In genomic region chr5:112716895-112717294, GRCh38 we compare ENCODE assay signal across 8 cellular contexts. TPM values are rescaled to one million over a fixed set of nuclear protein-coding genes. Genes with fewer than 3 reads are reported as not detected.
DNase-seq lines count a peak whose midpoint lies in the region; ATAC-seq and TF ChIP-seq lines count a peak whose summit lies in the region.
"Not testable (repeated sequence)": the region's sequence is repeated elsewhere in the genome, so short reads cannot be mapped to it uniquely, and the experiment has no call there.

No MANE protein-coding gene starts in this region.

- not testable (repeated sequence) for H2AK5ac ChIP-seq in mesendoderm (ENCODE audit: low read length); trophoblast cell (ENCODE audit: low read length)

- not testable (repeated sequence) for H3K4me2 ChIP-seq in mesendoderm (ENCODE audit: low read length); trophoblast cell (ENCODE audit: low read length)

- not testable (repeated sequence) for H3K4me3 ChIP-seq in HEK293 (ENCODE audit: low read depth, low read length); mesendoderm (ENCODE audit: low read length); trophoblast cell (ENCODE audit: low read depth, low read length)
- H3K4me3 ChIP-seq in endodermal cell (ENCODE audit: low read length): peak overlapping the region; percentile 53

- not testable (repeated sequence) for H2BK15ac ChIP-seq in mesendoderm (replicated peaks; ENCODE audit: low read depth)

- H3K27ac Mint-ChIP-seq in WTC11; activated CD4-positive, alpha-beta T cell treated with anti-CD3 and anti-CD28 coated beads, Interleukin-2, amount 10 ng/mL, durations not matched to agents 24 days and 14 days: not testable (repeated sequence)
- H3K27ac Mint-ChIP-seq in endodermal cell: peak overlapping the region; percentile 3
- peak overlapping the region; percentile 18 for H3K27ac Mint-ChIP-seq in memory B cell
- H3K27ac Mint-ChIP-seq in progenitor cell of endocrine pancreas: peak overlapping the region; percentile 73

- H3K4me1 ChIP-seq in HEK293 (ENCODE audit: control insufficient read depth, insufficient read depth, low read length); endodermal cell (ENCODE audit: control insufficient read depth, insufficient read depth, low read length); trophoblast cell (ENCODE audit: control insufficient read depth in 1 of 2, insufficient read depth in 2 of 2, low read length in 2 of 2): not testable (repeated sequence)
- H3K4me1 ChIP-seq in mesendoderm (ENCODE audit: control insufficient read depth, low read depth, low read length): peaks cover 16% of the 10 kb centered on the region

- not testable (repeated sequence) for H3K27me3 Mint-ChIP-seq in WTC11 (ENCODE audit: low read depth); activated CD4-positive, alpha-beta T cell treated with anti-CD3 and anti-CD28 coated beads, Interleukin-2, amount 10 ng/mL, durations not matched to agents 24 days and 14 days; endodermal cell (ENCODE audit: insufficient read depth); memory B cell; progenitor cell of endocrine pancreas

- not testable (repeated sequence) for H4K12ac ChIP-seq in trophoblast cell (ENCODE audit: low read depth, low read length)

- 93% methylated on average over 6 to 7 of the region's 7 CpGs for WGBS in endodermal cell (ENCODE audit: insufficient coverage in 1 of 2, insufficient read length in 1 of 2), 2 experiments
- no CpG with 5 or more reads among the region's 7 CpGs for WGBS in mesendoderm (ENCODE audit: extremely low coverage, insufficient coverage, low lambda C conversion rate)
- WGBS in trophoblast cell (ENCODE audit: extremely low coverage, insufficient coverage, insufficient read length): no CpG with 5 or more reads among the region's 7 CpGs

- peak overlapping the region; percentile 51 for H3K18ac ChIP-seq in mesendoderm (ENCODE audit: low read length)
- H3K18ac ChIP-seq in trophoblast cell (ENCODE audit: low read length): not testable (repeated sequence)

- not testable (repeated sequence) for H3K36me3 ChIP-seq in HEK293 (ENCODE audit: control insufficient read depth in 2 of 2, insufficient read depth in 1 of 2, low read length in 2 of 2); mesendoderm (ENCODE audit: control insufficient read depth, insufficient read depth, low read length); trophoblast cell (ENCODE audit: control insufficient read depth in 1 of 2, insufficient read depth in 2 of 2, low read length in 2 of 2)
- peaks cover 33% of the 10 kb centered on the region for H3K36me3 ChIP-seq in endodermal cell (ENCODE audit: control insufficient read depth, insufficient read depth, low read length)

- not testable (repeated sequence) for H3K36me3 Mint-ChIP-seq in WTC11; activated CD4-positive, alpha-beta T cell treated with anti-CD3 and anti-CD28 coated beads, Interleukin-2, amount 10 ng/mL, durations not matched to agents 24 days and 14 days (ENCODE audit: low read depth); progenitor cell of endocrine pancreas (ENCODE audit: insufficient read depth)
- H3K36me3 Mint-ChIP-seq in endodermal cell (ENCODE audit: low read depth): peaks cover 11% of the 10 kb centered on the region
- peaks cover 12% of the 10 kb centered on the region for H3K36me3 Mint-ChIP-seq in memory B cell

- H2BK120ac ChIP-seq in mesendoderm (ENCODE audit: low read depth, low read length): peak overlapping the region; percentile 82
- not testable (repeated sequence) for H2BK120ac ChIP-seq in trophoblast cell (ENCODE audit: insufficient read depth, low read length, poor library complexity)

- not testable (repeated sequence) for H3K14ac ChIP-seq in trophoblast cell (ENCODE audit: low read length)

- not testable (repeated sequence) for H3K56ac ChIP-seq in mesendoderm (ENCODE audit: low read length)

- POLR2A ChIA-PET in HEK293 (lab: Yijun Ruan, JAX); WTC11 (lab: Charles Lee): not testable (repeated sequence)

- H4K8ac ChIP-seq in mesendoderm (ENCODE audit: low read depth, low read length); trophoblast cell (ENCODE audit: low read depth, low read length): not testable (repeated sequence)

- H4K5ac ChIP-seq in mesendoderm (ENCODE audit: low read length): not testable (repeated sequence)

- not testable (repeated sequence) for DNase-seq in WTC11 (ENCODE audit: low spot score); endodermal cell; memory B cell (ENCODE audit: low spot score in 2 of 2); mesendoderm; progenitor cell of endocrine pancreas (ENCODE audit: low spot score, unreplicated experiment)
- DNase-seq in activated CD4-positive, alpha-beta T cell treated with anti-CD3 and anti-CD28 coated beads, Interleukin-2, amount 10 ng/mL, durations not matched to agents 24 days and 14 days: peak; percentile 45
- peak in 1 of 2 donors; percentile 34 for DNase-seq in trophoblast cell

- TF ChIP-seq CTCF in HEK293 (tag by site-specific recombination; IDR thresholded peaks at IDR 0.05); WTC11 (IDR thresholded peaks at IDR 0.05); endodermal cell (conservative IDR thresholded peaks at IDR 0.05); progenitor cell of endocrine pancreas (IDR thresholded peaks at IDR 0.05; ENCODE audit: unreplicated experiment): not testable (repeated sequence)

- H3K4me3 Mint-ChIP-seq in WTC11; activated CD4-positive, alpha-beta T cell treated with anti-CD3 and anti-CD28 coated beads, Interleukin-2, amount 10 ng/mL, durations not matched to agents 24 days and 14 days; endodermal cell; memory B cell; progenitor cell of endocrine pancreas (ENCODE audit: low read depth): not testable (repeated sequence)

- H3K27me3 ChIP-seq in endodermal cell (ENCODE audit: control insufficient read depth, insufficient read depth, low read length, poor library complexity, severe bottlenecking); mesendoderm (ENCODE audit: insufficient read depth, low read length, poor library complexity); trophoblast cell (ENCODE audit: insufficient read depth, low read length): not testable (repeated sequence)

- CTCF ChIA-PET in HEK293 (lab: Yijun Ruan, JAX): interaction anchor here (1.9 kb wide), 1 partner anchor 25 kb away, joined by 5 read pairs; no protein-coding TSS in a partner anchor
- CTCF ChIA-PET in WTC11 (lab: Charles Lee): interaction anchor here (0.9 to 1.0 kb wide), 2 partner anchors 25 to 32 kb away, joined by 3 read pairs; no protein-coding TSS in a partner anchor

- not testable (repeated sequence) for H3K9ac ChIP-seq in endodermal cell (ENCODE audit: extremely low read depth, low read length, poor library complexity, severe bottlenecking); mesendoderm (ENCODE audit: low read length); trophoblast cell (ENCODE audit: low read length)

- H3K9me3 ChIP-seq in HEK293 (ENCODE audit: control insufficient read depth, insufficient read depth, low read depth, low read length); endodermal cell (ENCODE audit: control insufficient read depth, low read length); trophoblast cell (ENCODE audit: insufficient read depth, low read depth, low read length): not testable (repeated sequence)

- not testable (repeated sequence) for H3K27ac ChIP-seq in HEK293 (ENCODE audit: extremely low read depth, low read depth, low read length); endodermal cell (ENCODE audit: low read depth, low read length); trophoblast cell (ENCODE audit: low read depth, low read length)
- peak overlapping the region; percentile 37 for H3K27ac ChIP-seq in mesendoderm (ENCODE audit: low read depth, low read length)

- H3K4me1 Mint-ChIP-seq in WTC11: peaks cover 22% of the 10 kb centered on the region
- H3K4me1 Mint-ChIP-seq in activated CD4-positive, alpha-beta T cell treated with anti-CD3 and anti-CD28 coated beads, Interleukin-2, amount 10 ng/mL, durations not matched to agents 24 days and 14 days: peaks cover 15% of the 10 kb centered on the region
- peaks cover 52% of the 10 kb centered on the region for H3K4me1 Mint-ChIP-seq in endodermal cell
- H3K4me1 Mint-ChIP-seq in memory B cell: peaks cover 39% of the 10 kb centered on the region
- not testable (repeated sequence) for H3K4me1 Mint-ChIP-seq in progenitor cell of endocrine pancreas (ENCODE audit: low read depth)

- H3K9me3 Mint-ChIP-seq in WTC11; activated CD4-positive, alpha-beta T cell treated with anti-CD3 and anti-CD28 coated beads, Interleukin-2, amount 10 ng/mL, durations not matched to agents 24 days and 14 days; endodermal cell; memory B cell; progenitor cell of endocrine pancreas (ENCODE audit: low read depth): not testable (repeated sequence)

- not testable (repeated sequence) for H3K23ac ChIP-seq in mesendoderm (ENCODE audit: low read length); trophoblast cell (ENCODE audit: low read length)

- intact Hi-C loops in activated CD4-positive, alpha-beta T cell treated with anti-CD3 and anti-CD28 coated beads, Interleukin-2, amount 10 ng/mL, durations not matched to agents 24 days and 14 days (cut with micrococcal nuclease): not testable (repeated sequence)

- not testable (repeated sequence) for H2AFZ ChIP-seq in trophoblast cell (ENCODE audit: insufficient read depth, low read length, poor library complexity)

- H2BK5ac ChIP-seq in mesendoderm (ENCODE audit: low read length); trophoblast cell (ENCODE audit: low read depth, low read length, poor library complexity): not testable (repeated sequence)

- peaks cover 10% of the 10 kb centered on the region for H3K79me1 ChIP-seq in mesendoderm (ENCODE audit: low read length)
- H3K79me1 ChIP-seq in trophoblast cell (ENCODE audit: low read length): not testable (repeated sequence)

- not testable (repeated sequence) for H3K4ac ChIP-seq in mesendoderm (ENCODE audit: low read depth, low read length)
- H3K4ac ChIP-seq in trophoblast cell (ENCODE audit: low read depth, low read length): peak overlapping the region; percentile 10

- not testable (repeated sequence) for H2BK12ac ChIP-seq in trophoblast cell (ENCODE audit: low read length)

- not testable (repeated sequence) for H4K91ac ChIP-seq in trophoblast cell (ENCODE audit: low read depth, low read length)

- peaks cover 48% of the 10 kb centered on the region for H3K79me2 ChIP-seq in mesendoderm (ENCODE audit: control insufficient read depth, insufficient read depth, low read length)
- not testable (repeated sequence) for H3K79me2 ChIP-seq in trophoblast cell (ENCODE audit: control insufficient read depth, insufficient read depth, low read length, poor library complexity)

- not testable (repeated sequence) for ATAC-seq in WTC11; memory B cell (ENCODE audit: low read depth)

RNA-seq across cellular contexts. Expression of gene APC, which starts 20.8 kb away (rescaled TPM):
- 31.8 to 40.0 TPM (median 33.1 TPM) in 3 replicates for total RNA-seq in WTC11 (2021)
- total RNA-seq in activated CD4-positive, alpha-beta T cell treated with anti-CD3 and anti-CD28 coated beads, Interleukin-2, amount 10 ng/mL, durations not matched to agents 24 days and 14 days: 19.1 and 20.4 TPM in 2 replicates
- total RNA-seq in endodermal cell: 10 to 100 TPM; 66.3 to 87.6 TPM
- 26.3 TPM for polyA plus RNA-seq in endodermal cell (2013, experiment 1 of 2)
- 33.6 TPM for polyA plus RNA-seq in endodermal cell (2013, experiment 2 of 2)
- 13.7 TPM for polyA plus RNA-seq in mesendoderm (2013, experiment 1 of 2)
- 13.6 TPM for polyA plus RNA-seq in mesendoderm (2013, experiment 2 of 2)
- polyA plus RNA-seq in trophoblast cell (2013): 10.6 and 11.3 TPM in 2 replicates
- 46.6 and 48.5 TPM in 2 replicates for total RNA-seq in progenitor cell of endocrine pancreas
